In genomic region chr15:92683511-92683834, GRCh38 we compare ENCODE assay signal across 2 cellular contexts.
TF ChIP-seq lines count a peak whose summit lies in the region.

No MANE protein-coding gene starts in this region.

TF ChIP-seq in HCT116, 20 proteins besides CTCF, POLR2A, EP300 and RAD21:
- TF ChIP-seq TCF7L2 (IDR thresholded peaks at IDR 0.05; ENCODE audit: borderline replicate concordance, extremely low read depth, insufficient read depth, insufficient read length) (peak; percentile 89), CBX3 (IDR thresholded peaks at IDR 0.05; ENCODE audit: low read depth) (no peak)
TF ChIP-seq in HCT116: peak in this region for 1.

TF ChIP-seq in K562, 482 proteins besides CTCF, POLR2A, EP300 and RAD21 (continues in another document):
- no peak for TF ChIP-seq AFF1 (IDR thresholded peaks at IDR 0.05; ENCODE audit: low read depth in 1 of 2, partially characterized antibody in 2 of 2)
- TF ChIP-seq LARP7 (IDR thresholded peaks at IDR 0.05) = no peak
- TF ChIP-seq MYNN (IDR thresholded peaks at IDR 0.05) = no peak
- TF ChIP-seq MYNN (CRISPR knock-in tag; IDR thresholded peaks at IDR 0.05) = no peak
- no peak for TF ChIP-seq GABPB2 (CRISPR knock-in tag; conservative IDR thresholded peaks at IDR 0.05)
- no peak for TF ChIP-seq COPS2 (conservative IDR thresholded peaks at IDR 0.05)
- no peak for TF ChIP-seq MTA3 (IDR thresholded peaks at IDR 0.05; ENCODE audit: borderline replicate concordance)
- TF ChIP-seq, protein P1, sequence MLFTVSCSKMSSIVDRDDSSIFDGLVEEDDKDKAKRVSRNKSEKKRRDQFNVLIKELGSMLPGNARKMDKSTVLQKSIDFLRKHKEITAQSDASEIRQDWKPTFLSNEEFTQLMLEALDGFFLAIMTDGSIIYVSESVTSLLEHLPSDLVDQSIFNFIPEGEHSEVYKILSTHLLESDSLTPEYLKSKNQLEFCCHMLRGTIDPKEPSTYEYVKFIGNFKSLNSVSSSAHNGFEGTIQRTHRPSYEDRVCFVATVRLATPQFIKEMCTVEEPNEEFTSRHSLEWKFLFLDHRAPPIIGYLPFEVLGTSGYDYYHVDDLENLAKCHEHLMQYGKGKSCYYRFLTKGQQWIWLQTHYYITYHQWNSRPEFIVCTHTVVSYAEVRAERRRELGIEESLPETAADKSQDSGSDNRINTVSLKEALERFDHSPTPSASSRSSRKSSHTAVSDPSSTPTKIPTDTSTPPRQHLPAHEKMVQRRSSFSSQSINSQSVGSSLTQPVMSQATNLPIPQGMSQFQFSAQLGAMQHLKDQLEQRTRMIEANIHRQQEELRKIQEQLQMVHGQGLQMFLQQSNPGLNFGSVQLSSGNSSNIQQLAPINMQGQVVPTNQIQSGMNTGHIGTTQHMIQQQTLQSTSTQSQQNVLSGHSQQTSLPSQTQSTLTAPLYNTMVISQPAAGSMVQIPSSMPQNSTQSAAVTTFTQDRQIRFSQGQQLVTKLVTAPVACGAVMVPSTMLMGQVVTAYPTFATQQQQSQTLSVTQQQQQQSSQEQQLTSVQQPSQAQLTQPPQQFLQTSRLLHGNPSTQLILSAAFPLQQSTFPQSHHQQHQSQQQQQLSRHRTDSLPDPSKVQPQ (CRISPR knock-in tag; IDR thresholded peaks at IDR 0.05; ENCODE audit: borderline replicate concordance) = no peak
- peak; percentile 55; the same call in 1 of the 2 replicates for TF ChIP-seq ARID2 (IDR thresholded peaks at IDR 0.05)
- TF ChIP-seq KDM5B (IDR thresholded peaks at IDR 0.05; ENCODE audit: insufficient replicate concordance, low read depth, low read length) = no peak
- no peak for TF ChIP-seq RBM34 (IDR thresholded peaks at IDR 0.05; ENCODE audit: borderline replicate concordance, insufficient read depth, low read length)
- no peak for TF ChIP-seq CBFA2T3 (IDR thresholded peaks at IDR 0.05)
- no peak for TF ChIP-seq ZNF830 (CRISPR knock-in tag; IDR thresholded peaks at IDR 0.05)
- TF ChIP-seq MCM3 (IDR thresholded peaks at IDR 0.05) = no peak
- TF ChIP-seq STAG1 (CRISPR knock-in tag; IDR thresholded peaks at IDR 0.05; ENCODE audit: borderline replicate concordance) = peak; percentile 54; the same call in 1 of the 2 replicates
- TF ChIP-seq, protein P2, sequence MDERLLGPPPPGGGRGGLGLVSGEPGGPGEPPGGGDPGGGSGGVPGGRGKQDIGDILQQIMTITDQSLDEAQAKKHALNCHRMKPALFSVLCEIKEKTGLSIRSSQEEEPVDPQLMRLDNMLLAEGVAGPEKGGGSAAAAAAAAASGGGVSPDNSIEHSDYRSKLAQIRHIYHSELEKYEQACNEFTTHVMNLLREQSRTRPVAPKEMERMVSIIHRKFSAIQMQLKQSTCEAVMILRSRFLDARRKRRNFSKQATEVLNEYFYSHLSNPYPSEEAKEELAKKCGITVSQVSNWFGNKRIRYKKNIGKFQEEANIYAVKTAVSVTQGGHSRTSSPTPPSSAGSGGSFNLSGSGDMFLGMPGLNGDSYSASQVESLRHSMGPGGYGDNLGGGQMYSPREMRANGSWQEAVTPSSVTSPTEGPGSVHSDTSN (CRISPR knock-in tag; IDR thresholded peaks at IDR 0.05; ENCODE audit: low read depth) = no peak
- TF ChIP-seq, protein P2 (tag; conservative IDR thresholded peaks at IDR 0.05; ENCODE audit: low read depth) = no peak
- no peak for TF ChIP-seq ID3 (CRISPR knock-in tag; IDR thresholded peaks at IDR 0.05)
- TF ChIP-seq ID3 (tag; IDR thresholded peaks at IDR 0.05) = no peak
- TF ChIP-seq, protein P3, sequence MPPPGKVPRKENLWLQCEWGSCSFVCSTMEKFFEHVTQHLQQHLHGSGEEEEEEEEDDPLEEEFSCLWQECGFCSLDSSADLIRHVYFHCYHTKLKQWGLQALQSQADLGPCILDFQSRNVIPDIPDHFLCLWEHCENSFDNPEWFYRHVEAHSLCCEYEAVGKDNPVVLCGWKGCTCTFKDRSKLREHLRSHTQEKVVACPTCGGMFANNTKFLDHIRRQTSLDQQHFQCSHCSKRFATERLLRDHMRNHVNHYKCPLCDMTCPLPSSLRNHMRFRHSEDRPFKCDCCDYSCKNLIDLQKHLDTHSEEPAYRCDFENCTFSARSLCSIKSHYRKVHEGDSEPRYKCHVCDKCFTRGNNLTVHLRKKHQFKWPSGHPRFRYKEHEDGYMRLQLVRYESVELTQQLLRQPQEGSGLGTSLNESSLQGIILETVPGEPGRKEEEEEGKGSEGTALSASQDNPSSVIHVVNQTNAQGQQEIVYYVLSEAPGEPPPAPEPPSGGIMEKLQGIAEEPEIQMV (tag; conservative IDR thresholded peaks at IDR 0.05; ENCODE audit: low read depth) = peak; percentile 52; the same call in 1 of the 2 replicates
- TF ChIP-seq, protein P4, sequence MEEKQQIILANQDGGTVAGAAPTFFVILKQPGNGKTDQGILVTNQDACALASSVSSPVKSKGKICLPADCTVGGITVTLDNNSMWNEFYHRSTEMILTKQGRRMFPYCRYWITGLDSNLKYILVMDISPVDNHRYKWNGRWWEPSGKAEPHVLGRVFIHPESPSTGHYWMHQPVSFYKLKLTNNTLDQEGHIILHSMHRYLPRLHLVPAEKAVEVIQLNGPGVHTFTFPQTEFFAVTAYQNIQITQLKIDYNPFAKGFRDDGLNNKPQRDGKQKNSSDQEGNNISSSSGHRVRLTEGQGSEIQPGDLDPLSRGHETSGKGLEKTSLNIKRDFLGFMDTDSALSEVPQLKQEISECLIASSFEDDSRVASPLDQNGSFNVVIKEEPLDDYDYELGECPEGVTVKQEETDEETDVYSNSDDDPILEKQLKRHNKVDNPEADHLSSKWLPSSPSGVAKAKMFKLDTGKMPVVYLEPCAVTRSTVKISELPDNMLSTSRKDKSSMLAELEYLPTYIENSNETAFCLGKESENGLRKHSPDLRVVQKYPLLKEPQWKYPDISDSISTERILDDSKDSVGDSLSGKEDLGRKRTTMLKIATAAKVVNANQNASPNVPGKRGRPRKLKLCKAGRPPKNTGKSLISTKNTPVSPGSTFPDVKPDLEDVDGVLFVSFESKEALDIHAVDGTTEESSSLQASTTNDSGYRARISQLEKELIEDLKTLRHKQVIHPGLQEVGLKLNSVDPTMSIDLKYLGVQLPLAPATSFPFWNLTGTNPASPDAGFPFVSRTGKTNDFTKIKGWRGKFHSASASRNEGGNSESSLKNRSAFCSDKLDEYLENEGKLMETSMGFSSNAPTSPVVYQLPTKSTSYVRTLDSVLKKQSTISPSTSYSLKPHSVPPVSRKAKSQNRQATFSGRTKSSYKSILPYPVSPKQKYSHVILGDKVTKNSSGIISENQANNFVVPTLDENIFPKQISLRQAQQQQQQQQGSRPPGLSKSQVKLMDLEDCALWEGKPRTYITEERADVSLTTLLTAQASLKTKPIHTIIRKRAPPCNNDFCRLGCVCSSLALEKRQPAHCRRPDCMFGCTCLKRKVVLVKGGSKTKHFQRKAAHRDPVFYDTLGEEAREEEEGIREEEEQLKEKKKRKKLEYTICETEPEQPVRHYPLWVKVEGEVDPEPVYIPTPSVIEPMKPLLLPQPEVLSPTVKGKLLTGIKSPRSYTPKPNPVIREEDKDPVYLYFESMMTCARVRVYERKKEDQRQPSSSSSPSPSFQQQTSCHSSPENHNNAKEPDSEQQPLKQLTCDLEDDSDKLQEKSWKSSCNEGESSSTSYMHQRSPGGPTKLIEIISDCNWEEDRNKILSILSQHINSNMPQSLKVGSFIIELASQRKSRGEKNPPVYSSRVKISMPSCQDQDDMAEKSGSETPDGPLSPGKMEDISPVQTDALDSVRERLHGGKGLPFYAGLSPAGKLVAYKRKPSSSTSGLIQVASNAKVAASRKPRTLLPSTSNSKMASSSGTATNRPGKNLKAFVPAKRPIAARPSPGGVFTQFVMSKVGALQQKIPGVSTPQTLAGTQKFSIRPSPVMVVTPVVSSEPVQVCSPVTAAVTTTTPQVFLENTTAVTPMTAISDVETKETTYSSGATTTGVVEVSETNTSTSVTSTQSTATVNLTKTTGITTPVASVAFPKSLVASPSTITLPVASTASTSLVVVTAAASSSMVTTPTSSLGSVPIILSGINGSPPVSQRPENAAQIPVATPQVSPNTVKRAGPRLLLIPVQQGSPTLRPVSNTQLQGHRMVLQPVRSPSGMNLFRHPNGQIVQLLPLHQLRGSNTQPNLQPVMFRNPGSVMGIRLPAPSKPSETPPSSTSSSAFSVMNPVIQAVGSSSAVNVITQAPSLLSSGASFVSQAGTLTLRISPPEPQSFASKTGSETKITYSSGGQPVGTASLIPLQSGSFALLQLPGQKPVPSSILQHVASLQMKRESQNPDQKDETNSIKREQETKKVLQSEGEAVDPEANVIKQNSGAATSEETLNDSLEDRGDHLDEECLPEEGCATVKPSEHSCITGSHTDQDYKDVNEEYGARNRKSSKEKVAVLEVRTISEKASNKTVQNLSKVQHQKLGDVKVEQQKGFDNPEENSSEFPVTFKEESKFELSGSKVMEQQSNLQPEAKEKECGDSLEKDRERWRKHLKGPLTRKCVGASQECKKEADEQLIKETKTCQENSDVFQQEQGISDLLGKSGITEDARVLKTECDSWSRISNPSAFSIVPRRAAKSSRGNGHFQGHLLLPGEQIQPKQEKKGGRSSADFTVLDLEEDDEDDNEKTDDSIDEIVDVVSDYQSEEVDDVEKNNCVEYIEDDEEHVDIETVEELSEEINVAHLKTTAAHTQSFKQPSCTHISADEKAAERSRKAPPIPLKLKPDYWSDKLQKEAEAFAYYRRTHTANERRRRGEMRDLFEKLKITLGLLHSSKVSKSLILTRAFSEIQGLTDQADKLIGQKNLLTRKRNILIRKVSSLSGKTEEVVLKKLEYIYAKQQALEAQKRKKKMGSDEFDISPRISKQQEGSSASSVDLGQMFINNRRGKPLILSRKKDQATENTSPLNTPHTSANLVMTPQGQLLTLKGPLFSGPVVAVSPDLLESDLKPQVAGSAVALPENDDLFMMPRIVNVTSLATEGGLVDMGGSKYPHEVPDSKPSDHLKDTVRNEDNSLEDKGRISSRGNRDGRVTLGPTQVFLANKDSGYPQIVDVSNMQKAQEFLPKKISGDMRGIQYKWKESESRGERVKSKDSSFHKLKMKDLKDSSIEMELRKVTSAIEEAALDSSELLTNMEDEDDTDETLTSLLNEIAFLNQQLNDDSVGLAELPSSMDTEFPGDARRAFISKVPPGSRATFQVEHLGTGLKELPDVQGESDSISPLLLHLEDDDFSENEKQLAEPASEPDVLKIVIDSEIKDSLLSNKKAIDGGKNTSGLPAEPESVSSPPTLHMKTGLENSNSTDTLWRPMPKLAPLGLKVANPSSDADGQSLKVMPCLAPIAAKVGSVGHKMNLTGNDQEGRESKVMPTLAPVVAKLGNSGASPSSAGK (IDR thresholded peaks at IDR 0.05) = no peak
- TF ChIP-seq NFE2L1 (tag; IDR thresholded peaks at IDR 0.05; ENCODE audit: borderline replicate concordance, low read depth) = no peak
- TF ChIP-seq, protein P5, sequence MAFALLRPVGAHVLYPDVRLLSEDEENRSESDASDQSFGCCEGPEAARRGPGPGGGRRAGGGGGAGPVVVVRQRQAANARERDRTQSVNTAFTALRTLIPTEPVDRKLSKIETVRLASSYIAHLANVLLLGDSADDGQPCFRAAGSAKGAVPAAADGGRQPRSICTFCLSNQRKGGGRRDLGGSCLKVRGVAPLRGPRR (CRISPR knock-in tag; IDR thresholded peaks at IDR 0.05) = no peak
- no peak for TF ChIP-seq NR1H2 (CRISPR knock-in tag; IDR thresholded peaks at IDR 0.05)
- TF ChIP-seq TAF7 (tag; IDR thresholded peaks at IDR 0.05) = no peak
- TF ChIP-seq SMC3 (conservative IDR thresholded peaks at IDR 0.05; ENCODE audit: insufficient read depth, low read depth, low read length) = peak; percentile 70
